22 cellular contexts compared by ENCODE assay signal in genomic region chr1:161085165-161085564, GRCh38. TPM values are rescaled to one million over a fixed set of nuclear protein-coding genes. Genes with fewer than 3 reads are reported as not detected.
A peak's percentile ranks its signal among the peaks of the same experiment; 100 is the strongest.
DNase-seq lines count a peak whose midpoint lies in the region; ATAC-seq, FAIRE-seq and TF ChIP-seq lines count a peak whose summit lies in the region.
"Had no signal": no experiment of that assay in that cellular context is flagged by ENCODE, and none has a peak within 500 bp of the region (broad histone marks: within the 10 kb centered on the region; RNA-seq: fewer than 3 reads in every experiment).

No MANE protein-coding gene starts in this region.

- no peaks in the 10 kb centered on the region for H3K36me3 ChIP-seq in bronchial epithelial cell (ENCODE audit: control insufficient read depth, insufficient read depth, low read length)
- H3K36me3 ChIP-seq: gastrocnemius medialis, HAP-1, tibial nerve had no signal

- H3K4me3 ChIP-seq in bronchial epithelial cell (ENCODE audit: low read depth, low read length): no peak overlapping the region
- H3K4me3 ChIP-seq: gastrocnemius medialis, HAP-1, tibial nerve had no signal

- TF ChIP-seq CTCF in CD14-positive monocyte (IDR thresholded peaks at IDR 0.05) (no peak), bronchial epithelial cell (IDR thresholded peaks at IDR 0.05; ENCODE audit: insufficient read depth, low read length, severe bottlenecking) (no peak), mesothelial cell of epicardium (IDR thresholded peaks at IDR 0.05; ENCODE audit: unreplicated experiment) (no peak)

- peak overlapping the region in 5 of 7 donors; percentile 15 to 98 (median 62) for H3K27ac Mint-ChIP-seq in CD14-positive monocyte
- peak overlapping the region; percentile 94 for H3K27ac Mint-ChIP-seq in mesothelial cell of epicardium
- no peak overlapping the region for H3K27ac Mint-ChIP-seq in activated CD4-positive, alpha-beta T cell treated with anti-CD3 and anti-CD28 coated beads, Interleukin-2, amount 10 ng/mL, durations not matched to agents 7 days and 5 days

- CTCF ChIA-PET in activated CD4-positive, alpha-beta T cell treated with anti-CD3 and anti-CD28 coated beads, Interleukin-2, amount 10 ng/mL, durations not matched to agents 7 days and 5 days (lab: Charles Lee): interaction anchor here (0.5 to 9.5 kb wide), 6 partner anchors 8 to 52 kb away, joined by 4 to 88 read pairs (median 5); partner anchors contain the start of genes ARHGAP30, KLHDC9 and USF1

- ATAC-seq in HG02610 (IDR thresholded peaks at IDR 0.05; ENCODE audit: unreplicated experiment) (no peak), GM18867 (IDR thresholded peaks at IDR 0.05; ENCODE audit: unreplicated experiment) (no peak)
- ATAC-seq: activated naive CD4-positive, alpha-beta T cell treated with anti-CD3 and anti-CD28 coated beads, Interleukin-2, amount 50 U/mL, for 72 hours; effector memory CD8-positive, alpha-beta T cell; gastrocnemius medialis had no signal

- no peaks in the 10 kb centered on the region for H3K27me3 ChIP-seq in bronchial epithelial cell (ENCODE audit: control insufficient read depth, insufficient read depth, low read length)
- H3K27me3 ChIP-seq: gastrocnemius medialis, tibial nerve had no signal

- H3K36me3 Mint-ChIP-seq in CD14-positive monocyte: peaks cover 7 to 15% of the 10 kb centered on the region in 2 donors
- H3K36me3 Mint-ChIP-seq in mesothelial cell of epicardium: peaks cover 5% of the 10 kb centered on the region
- H3K36me3 Mint-ChIP-seq in activated CD4-positive, alpha-beta T cell treated with anti-CD3 and anti-CD28 coated beads, Interleukin-2, amount 10 ng/mL, durations not matched to agents 7 days and 5 days (ENCODE audit: low read depth): no peaks in the 10 kb centered on the region
- H3K36me3 Mint-ChIP-seq: activated naive CD4-positive, alpha-beta T cell treated with anti-CD3 and anti-CD28 coated beads, Interleukin-2, amount 50 U/mL, for 72 hours had no signal

- H3K9me3 Mint-ChIP-seq in CD14-positive monocyte: no peaks in the 10 kb centered on the region
- no peaks in the 10 kb centered on the region for H3K9me3 Mint-ChIP-seq in mesothelial cell of epicardium
- H3K9me3 Mint-ChIP-seq in activated CD4-positive, alpha-beta T cell treated with anti-CD3 and anti-CD28 coated beads, Interleukin-2, amount 10 ng/mL, durations not matched to agents 7 days and 5 days: no peaks in the 10 kb centered on the region
- H3K9me3 Mint-ChIP-seq: activated naive CD4-positive, alpha-beta T cell treated with anti-CD3 and anti-CD28 coated beads, Interleukin-2, amount 50 U/mL, for 72 hours; effector memory CD8-positive, alpha-beta T cell had no signal

- H3K4me3 Mint-ChIP-seq in CD14-positive monocyte (no peak overlapping the region), mesothelial cell of epicardium (peak overlapping the region; percentile 69)
- no peak overlapping the region for H3K4me3 Mint-ChIP-seq in activated CD4-positive, alpha-beta T cell treated with anti-CD3 and anti-CD28 coated beads, Interleukin-2, amount 10 ng/mL, durations not matched to agents 7 days and 5 days
- H3K4me3 Mint-ChIP-seq: effector memory CD8-positive, alpha-beta T cell had no signal

- H3K4me1 Mint-ChIP-seq in CD14-positive monocyte: peaks cover 77% of the 10 kb centered on the region
- peaks cover 80% of the 10 kb centered on the region for H3K4me1 Mint-ChIP-seq in mesothelial cell of epicardium
- H3K4me1 Mint-ChIP-seq in activated CD4-positive, alpha-beta T cell treated with anti-CD3 and anti-CD28 coated beads, Interleukin-2, amount 10 ng/mL, durations not matched to agents 7 days and 5 days: no peaks in the 10 kb centered on the region

- POLR2A ChIA-PET in activated CD4-positive, alpha-beta T cell treated with anti-CD3 and anti-CD28 coated beads, Interleukin-2, amount 10 ng/mL, durations not matched to agents 7 days and 5 days (lab: Charles Lee): no interaction called here

- H3K27me3 Mint-ChIP-seq in CD14-positive monocyte (ENCODE audit: low read depth in 3 of 3) (peaks cover 0 to 3% (median 1%) of the 10 kb centered on the region in 3 donors), mesothelial cell of epicardium (ENCODE audit: low read depth) (no peaks in the 10 kb centered on the region)
- no peaks in the 10 kb centered on the region for H3K27me3 Mint-ChIP-seq in activated CD4-positive, alpha-beta T cell treated with anti-CD3 and anti-CD28 coated beads, Interleukin-2, amount 10 ng/mL, durations not matched to agents 7 days and 5 days

- no peak for FAIRE-seq in bronchial epithelial cell (lab: Jason Lieb, UNC)

- DNase-seq in CD14-positive monocyte (ENCODE audit: low spot score): no peak
- peak; percentile 37 for DNase-seq in M059J (ENCODE audit: low read depth)
- DNase-seq in bronchial epithelial cell (ENCODE audit: low read depth): peak; percentile 27
- DNase-seq in mesothelial cell of epicardium (ENCODE audit: low spot score in 2 of 2, unreplicated experiment in 2 of 2): no peak
- DNase-seq in NK-92 treated with Interleukin-12 subunit alpha and Interleukin-12 subunit beta, amount 100 ng/mL, for 24 hours (lab: John Stamatoyannopoulos, UW): no peak
- DNase-seq in activated CD4-positive, alpha-beta T cell treated with anti-CD3 and anti-CD28 coated beads, Interleukin-2, amount 10 ng/mL, durations not matched to agents 7 days and 5 days: no peak
- DNase-seq: activated CD4-positive, alpha-beta T cell treated with anti-CD3 and anti-CD28 coated beads for 4 hours; activated T-cell treated with anti-CD3 and anti-CD28 coated beads for 4 hours; caudate nucleus; DND-41; effector memory CD8-positive, alpha-beta T cell; gastrocnemius medialis; NCI-H1092 treated with DMSO at 0.1 percent for 48 hours; SHP77; T-helper 9 cell had no signal

- intact Hi-C loops in CD14-positive monocyte (cut with micrococcal nuclease): no loop called here

RNA-seq across cellular contexts. Expression of gene NECTIN4, which starts 4.2 kb away (rescaled TPM):
- polyA plus RNA-seq in CD14-positive monocyte: under 1 TPM in 1 of 2 donors, not detected in 1; 0.07 TPM
- total RNA-seq in M059J (2014; rRNA removed; shearing (Covaris generic)): not detected in 2 replicates
- total RNA-seq in bronchial epithelial cell: 108 and 200 TPM in 2 replicates
- 29.9 to 31.5 TPM (median 30.6 TPM) in 3 replicates for total RNA-seq in mesothelial cell of epicardium
- under 1 TPM in 1 of 2 experiments, not detected in 1; 0.15 TPM for total RNA-seq in activated CD4-positive, alpha-beta T cell treated with anti-CD3 and anti-CD28 coated beads, Interleukin-2, amount 10 ng/mL, durations not matched to agents 7 days and 5 days
- total RNA-seq: A673, gastrocnemius medialis, skeletal muscle tissue, tibial nerve had no signal

RNA-seq across cellular contexts. Expression of gene KLHDC9, which starts 13.0 kb away (rescaled TPM):
- polyA plus RNA-seq in CD14-positive monocyte: not detected
- 3.0 and 3.9 TPM in 2 replicates for total RNA-seq in M059J (2014; rRNA removed; shearing (Covaris generic))
- total RNA-seq in bronchial epithelial cell (1.3 and 5.0 TPM in 2 replicates), mesothelial cell of epicardium (4.2 to 5.4 TPM (median 5.4 TPM) in 3 replicates)
- under 1 TPM in 1 of 2 experiments, not detected in 1; 0.30 TPM for total RNA-seq in activated CD4-positive, alpha-beta T cell treated with anti-CD3 and anti-CD28 coated beads, Interleukin-2, amount 10 ng/mL, durations not matched to agents 7 days and 5 days
- total RNA-seq: skeletal muscle tissue had no signal

RNA-seq across cellular contexts. Expression of gene ARHGAP30, which starts 15.5 kb away (rescaled TPM):
- polyA plus RNA-seq in CD14-positive monocyte: 100 to 1,000 TPM; 101 to 140 TPM
- 0.12 TPM in 1 of 2 replicates, not detected in the other for total RNA-seq in M059J (2014; rRNA removed; shearing (Covaris generic))
- total RNA-seq in bronchial epithelial cell (1.3 and 3.1 TPM in 2 replicates), mesothelial cell of epicardium (1.4 to 1.9 TPM (median 1.6 TPM) in 3 replicates)
- total RNA-seq in activated CD4-positive, alpha-beta T cell treated with anti-CD3 and anti-CD28 coated beads, Interleukin-2, amount 10 ng/mL, durations not matched to agents 7 days and 5 days: 100 to 1,000 TPM; 244 to 304 TPM
- total RNA-seq: A673 had no signal

RNA-seq across cellular contexts. Expression of gene PFDN2, which starts 32.7 kb away (rescaled TPM):
- polyA plus RNA-seq in CD14-positive monocyte: 10 to 100 TPM; 59.1 to 65.6 TPM
- 105 and 111 TPM in 2 replicates for total RNA-seq in M059J (2014; rRNA removed; shearing (Covaris generic))
- total RNA-seq in bronchial epithelial cell: 204 and 224 TPM in 2 replicates
- total RNA-seq in mesothelial cell of epicardium: 49.7 to 53.2 TPM (median 50.8 TPM) in 3 replicates
- total RNA-seq in activated CD4-positive, alpha-beta T cell treated with anti-CD3 and anti-CD28 coated beads, Interleukin-2, amount 10 ng/mL, durations not matched to agents 7 days and 5 days: 10 to 100 TPM; 46.0 to 56.0 TPM

RNA-seq across cellular contexts. Expression of gene NIT1, which starts 32.7 kb away (rescaled TPM):
- polyA plus RNA-seq in CD14-positive monocyte: 10 to 100 TPM; 28.4 to 35.7 TPM
- total RNA-seq in M059J (2014; rRNA removed; shearing (Covaris generic)): 24.5 and 31.5 TPM in 2 replicates
- total RNA-seq in bronchial epithelial cell (40.5 and 58.2 TPM in 2 replicates), mesothelial cell of epicardium (35.3 to 37.7 TPM (median 35.9 TPM) in 3 replicates)
- 10 to 100 TPM; 37.7 to 39.0 TPM for total RNA-seq in activated CD4-positive, alpha-beta T cell treated with anti-CD3 and anti-CD28 coated beads, Interleukin-2, amount 10 ng/mL, durations not matched to agents 7 days and 5 days

Comparison
In these comparisons a context has a peak if more than half of its experiments do, and no peak if none do; other contexts are left out.
1. DNase-seq: peak in M059J (single experiment) and bronchial epithelial cell (single experiment); none in CD14-positive monocyte (single experiment), mesothelial cell of epicardium (0 of 2), NK-92 treated with Interleukin-12 subunit alpha and Interleukin-12 subunit beta, amount 100 ng/mL, for 24 hours (single experiment) and activated CD4-positive, alpha-beta T cell treated with anti-CD3 and anti-CD28 coated beads, Interleukin-2, amount 10 ng/mL, durations not matched to agents 7 days and 5 days (single experiment).
2. RNA of gene NECTIN4, which starts 4.2 kb away (total RNA-seq): 108 to 200 TPM in bronchial epithelial cell and 29.9 to 31.5 TPM in mesothelial cell of epicardium; 0.15 TPM in activated CD4-positive, alpha-beta T cell treated with anti-CD3 and anti-CD28 coated beads, Interleukin-2, amount 10 ng/mL, durations not matched to agents 7 days and 5 days and not detected in M059J; every median in the first group is over 10 times any median in the second.
3. RNA of gene ARHGAP30, which starts 15.5 kb away (total RNA-seq): 244 to 304 TPM in activated CD4-positive, alpha-beta T cell treated with anti-CD3 and anti-CD28 coated beads, Interleukin-2, amount 10 ng/mL, durations not matched to agents 7 days and 5 days; 1.4 to 1.9 TPM in mesothelial cell of epicardium, 1.3 to 3.1 TPM in bronchial epithelial cell and 0.12 TPM in M059J; every median in the first group is over 10 times any median in the second.